Comparison of ENCODE assay signal across 8 cellular contexts in genomic region chr9:110578896-110579752, GRCh38. TPM values are rescaled to one million over a fixed set of nuclear protein-coding genes. Genes with fewer than 3 reads are reported as not detected.
DNase-seq lines count a peak whose midpoint lies in the region; ATAC-seq and TF ChIP-seq lines count a peak whose summit lies in the region.

Gene SVEP1 (minus strand): TSS chr9:110579741. CDS start chr9:110579543, 198 bp downstream.

- H4K20me1 ChIP-seq in IMR-90 (ENCODE audit: insufficient read depth, low read length) = no peaks in the 10 kb centered on the region

- H2BK15ac ChIP-seq in IMR-90 (ENCODE audit: low read depth, low read length) = peak within 1 kb of the TSS; percentile 98

- peak within 1 kb of the TSS; percentile 61 for H2BK5ac ChIP-seq in IMR-90 (ENCODE audit: low read depth, low read length, poor library complexity, severe bottlenecking)

- in situ Hi-C loops in IMR-90 (cut with MboI; ENCODE audit: low sequenced_read_pairs) = no loop called here

- H3K4me1 ChIP-seq in IMR-90 (ENCODE audit: control insufficient read depth, insufficient read depth, low read length) (peaks cover 15% of the 10 kb centered on the region), skeletal muscle tissue (ENCODE audit: control insufficient read depth in 3 of 3, insufficient read depth in 3 of 3, low read length in 3 of 3) (peaks cover 0 to 6% (median 0%) of the 10 kb centered on the region in 3 donors)

- H3K27ac Mint-ChIP-seq in central memory CD8-positive, alpha-beta T cell (ENCODE audit: low read depth) = peak within 1 kb of the TSS; percentile 51

- H3K9ac ChIP-seq in IMR-90 (ENCODE audit: low read depth, low read length) (peak within 1 kb of the TSS; percentile 66), skeletal muscle tissue (ENCODE audit: low read depth in 1 of 3, low read length in 3 of 3) (peak within 1 kb of the TSS; percentile 45 to 67 (median 61))

- peak within 1 kb of the TSS; percentile 80 for H2AK9ac ChIP-seq in IMR-90 (replicated peaks; ENCODE audit: low read depth, low read length, poor library complexity)

- peak; percentile 55 for TF ChIP-seq POLR2A in IMR-90 (IDR thresholded peaks at IDR 0.05; ENCODE audit: low read depth, low read length)

- H3K36me3 ChIP-seq in IMR-90 (ENCODE audit: control insufficient read depth, insufficient read depth, low read length) (no peaks in the 10 kb centered on the region; the same call in 1 of the 2 replicates), skeletal muscle tissue (ENCODE audit: control insufficient read depth in 3 of 3, insufficient read depth in 3 of 3, low read length in 3 of 3) (no peaks in the 10 kb centered on the region)

- TF ChIP-seq CTCF in AG04450 (IDR thresholded peaks at IDR 0.05; ENCODE audit: low read depth, low read length) (no peak), IMR-90 (conservative IDR thresholded peaks at IDR 0.05; ENCODE audit: low read depth, low read length) (no peak)

- H3K4me1 Mint-ChIP-seq in central memory CD8-positive, alpha-beta T cell = no peaks in the 10 kb centered on the region

- H3K56ac ChIP-seq in IMR-90 (ENCODE audit: extremely low read depth, insufficient read depth, low read length) = peak within 1 kb of the TSS; percentile 87

- H3K27ac ChIP-seq in AG04450 (ENCODE audit: low read depth, low read length) = peak within 1 kb of the TSS; percentile 82
- peak within 1 kb of the TSS; percentile 85 for H3K27ac ChIP-seq in IMR-90 (ENCODE audit: insufficient read depth, low read length)
- peak within 1 kb of the TSS; percentile 56 for H3K27ac ChIP-seq in skeletal muscle tissue (ENCODE audit: low read depth, low read length)

- peak within 1 kb of the TSS; percentile 64 for H4K91ac ChIP-seq in IMR-90 (ENCODE audit: insufficient read depth, low read depth, low read length)

- WGBS in IMR-90 (ENCODE audit: extremely low coverage in 2 of 2, insufficient read length in 1 of 2), 2 experiments = 0% methylated on average over 31 of the region's 99 CpGs; no CpG with 5 or more reads in 1 of the 2 experiments

- peak within 1 kb of the TSS; percentile 95 for H2AFZ ChIP-seq in IMR-90 (replicated peaks; ENCODE audit: low read length, poor library complexity)

- POLR2A ChIA-PET in AG04450 (lab: Yijun Ruan, JAX) = interaction anchor here (0.5 to 2.8 kb wide), 12 partner anchors 8 to 323 kb away, joined by 3 to 22 read pairs (median 4); partner anchors contain the start of gene TXN
- POLR2A ChIA-PET in IMR-90 (lab: Charles Lee; ENCODE audit: unreplicated experiment) = interaction anchor here (0.7 kb wide), 1 partner anchor 197 kb away, joined by 3 read pairs; no protein-coding TSS in a partner anchor

- peak within 1 kb of the TSS; percentile 73 for H3K23ac ChIP-seq in IMR-90 (ENCODE audit: low read depth, low read length)

- no peaks in the 10 kb centered on the region; the same call in 1 of the 2 replicates for H3K9me3 ChIP-seq in AG04450 (ENCODE audit: control insufficient read depth, insufficient read depth, low read length)
- H3K9me3 ChIP-seq in IMR-90 (ENCODE audit: control insufficient read depth, insufficient read depth, low read length) = no peaks in the 10 kb centered on the region
- H3K9me3 ChIP-seq in skeletal muscle tissue (ENCODE audit: control insufficient read depth in 3 of 3, low read length in 3 of 3) = no peaks in the 10 kb centered on the region

- H3K14ac ChIP-seq in IMR-90 (replicated peaks; ENCODE audit: low read depth, low read length) = peak within 1 kb of the TSS; percentile 88

- peak within 1 kb of the TSS; percentile 95 for H2BK120ac ChIP-seq in IMR-90 (ENCODE audit: low read depth, low read length)

- H3K4me2 ChIP-seq in IMR-90 (ENCODE audit: low read depth, low read length) = peak within 1 kb of the TSS; percentile 88

- no peak within 1 kb of the TSS for H3K4me3 Mint-ChIP-seq in central memory CD8-positive, alpha-beta T cell

- ATAC-seq in IMR-90 (ENCODE audit: low read depth) = peak; percentile 61
- ATAC-seq in central memory CD8-positive, alpha-beta T cell (replicated peaks; ENCODE audit: extremely low read depth, poor library complexity, severe bottlenecking) = no peak
- no peak for ATAC-seq in HG02973 (IDR thresholded peaks at IDR 0.05; ENCODE audit: unreplicated experiment)
- ATAC-seq in activated CD4-positive, CD25-positive, alpha-beta regulatory T cell treated with anti-CD3 and anti-CD28 coated beads, Interleukin-2, amount 50 U/mL, for 24 hours = no peak

- H3K27me3 ChIP-seq in AG04450 (ENCODE audit: control insufficient read depth, insufficient read depth, low read length) = no peaks in the 10 kb centered on the region
- no peaks in the 10 kb centered on the region for H3K27me3 ChIP-seq in IMR-90 (ENCODE audit: control insufficient read depth, insufficient read depth, low read length)
- H3K27me3 ChIP-seq in skeletal muscle tissue (ENCODE audit: control insufficient read depth in 3 of 3, insufficient read depth in 3 of 3, low read length in 3 of 3) = peaks cover 9 to 24% (median 12%) of the 10 kb centered on the region in 3 donors

- peaks cover 3 to 12% of the 10 kb centered on the region in 2 experiments; a peak in 2 of 4 replicates for H3K79me1 ChIP-seq in IMR-90 (ENCODE audit: low read depth in 1 of 2, low read length in 2 of 2)

- peak within 1 kb of the TSS; percentile 73 for H3K18ac ChIP-seq in IMR-90 (ENCODE audit: low read depth, low read length)

- no peaks in the 10 kb centered on the region for H3K9me3 Mint-ChIP-seq in central memory CD8-positive, alpha-beta T cell

- CTCF ChIA-PET in AG04450 (lab: Charles Lee) (interaction anchor here (0.7 kb wide), 1 partner anchor 162 kb away, joined by 3 read pairs; no protein-coding TSS in a partner anchor), IMR-90 (lab: Yijun Ruan, JAX) (no interaction called here)

- H4K8ac ChIP-seq in IMR-90 (ENCODE audit: low read depth in 2 of 2, low read length in 2 of 2) = peak within 1 kb of the TSS; percentile 67 to 70

- H3K4ac ChIP-seq in IMR-90 (ENCODE audit: low read depth, low read length) = peak within 1 kb of the TSS; percentile 78

- TF ChIP-seq RAD21 in IMR-90 (IDR thresholded peaks at IDR 0.05; ENCODE audit: low read length) = no peak

- DNase-seq in AG04450 (ENCODE audit: low read depth, low spot score) (no peak), IMR-90 (peak; percentile 77), inferior parietal cortex (ENCODE audit: extremely low spot score) (peak; percentile 56), NCI-H2227 (lab: John Stamatoyannopoulos, UW; ENCODE audit: unreplicated experiment) (no peak)
- no peak for DNase-seq in central memory CD8-positive, alpha-beta T cell (ENCODE audit: low spot score in 2 of 2)

- no peaks in the 10 kb centered on the region for H3K36me3 Mint-ChIP-seq in central memory CD8-positive, alpha-beta T cell (ENCODE audit: insufficient read depth)

- intact Hi-C loops in IMR-90 (cut with micrococcal nuclease) = loop anchor here (1.0 to 10.0 kb wide), 4 partner anchors 41 to 718 kb away; partner anchors contain the start of gene TXN

- H3K4me3 ChIP-seq in AG04450 (ENCODE audit: low read depth, low read length) = peak within 1 kb of the TSS; percentile 75
- peak within 1 kb of the TSS; percentile 51 for H3K4me3 ChIP-seq in IMR-90 (ENCODE audit: insufficient read depth, low read depth, low read length)
- H3K4me3 ChIP-seq in skeletal muscle tissue (ENCODE audit: low read length in 3 of 3) = peak within 1 kb of the TSS; percentile 51 to 78 (median 68)

- H4K5ac ChIP-seq in IMR-90 (ENCODE audit: low read depth, low read length) = peak within 1 kb of the TSS; percentile 57

- H3K9me1 ChIP-seq in IMR-90 (ENCODE audit: insufficient read depth, low read length) = peaks cover 7% of the 10 kb centered on the region

- TSS peak; percentile 49 for BruUV-seq in IMR-90 (replicated peaks; lab: Mats Ljungman, UMichigan)

- peak within 1 kb of the TSS; percentile 78 for H2BK20ac ChIP-seq in IMR-90 (ENCODE audit: low read depth, low read length)

- H3K27me3 Mint-ChIP-seq in central memory CD8-positive, alpha-beta T cell = peaks cover 25% of the 10 kb centered on the region

- H2AK5ac ChIP-seq in IMR-90 (ENCODE audit: low read depth, low read length) = peak within 1 kb of the TSS; percentile 92

- dilution Hi-C loops in IMR-90 (cut with HindIII; ENCODE audit: low sequenced_read_pairs, unreplicated experiment) = no loop called here

TF ChIP-seq in IMR-90, 13 proteins besides CTCF, POLR2A, EP300 and RAD21 (continues in another document):
- TF ChIP-seq BHLHE40 (IDR thresholded peaks at IDR 0.05; ENCODE audit: low read depth, low read length) (peak; percentile 44; the same call in 1 of the 2 replicates), USF2 (IDR thresholded peaks at IDR 0.05; ENCODE audit: low read depth, low read length) (no peak), NFE2L2 (IDR thresholded peaks at IDR 0.05; ENCODE audit: low read depth, low read length) (no peak), ELK1 (IDR thresholded peaks at IDR 0.05; ENCODE audit: borderline replicate concordance, low read depth, low read length) (no peak), CEBPB (IDR thresholded peaks at IDR 0.05; ENCODE audit: low read depth, low read length) (no peak), MXI1 (IDR thresholded peaks at IDR 0.05; ENCODE audit: borderline replicate concordance, low read depth, low read length) (peak; percentile 86; the same call in 1 of the 2 replicates), CHD1 (IDR thresholded peaks at IDR 0.05; ENCODE audit: low read depth, low read length) (0 out of 2 replicates have a peak, but pooled peaks have one; percentile 55), SMC3 (IDR thresholded peaks at IDR 0.05; ENCODE audit: low read depth, low read length) (no peak), FOS (IDR thresholded peaks at IDR 0.05; ENCODE audit: low read depth, low read length) (no peak)

RNA-seq across cellular contexts. Expression of gene SVEP1, which starts in this region (rescaled TPM):
- polyA plus RNA-seq in AG04450 (2011; rRNA removed) (34.8 and 40.9 TPM in 2 replicates), IMR-90 (2012; rRNA removed) (3.8 and 4.8 TPM in 2 replicates)
- polyA minus RNA-seq in AG04450 (2011; rRNA and poly(A)+ RNA removed) = 84.2 and 94.7 TPM in 2 replicates
- total RNA-seq in IMR-90 (2012; rRNA removed) (13.1 and 16.7 TPM in 2 replicates), skeletal muscle tissue (46.4 TPM)
- polyA plus RNA-seq in IMR-90 (2012; cell fraction: cytosol; rRNA removed) = 2.1 and 2.8 TPM in 2 replicates
- 2.7 and 10.2 TPM in 2 replicates for polyA plus RNA-seq in IMR-90 (2012; cell fraction: nucleus; rRNA removed; ENCODE audit: low replicate concordance)

Comparison
In these comparisons a context has a peak if more than half of its experiments do, and no peak if none do; other contexts are left out.
1. DNase-seq: peak in IMR-90 (single experiment) and inferior parietal cortex (single experiment); none in AG04450 (single experiment), central memory CD8-positive, alpha-beta T cell (0 of 2) and NCI-H2227 (single experiment).
2. Peak in every context shown above with its lines, with median percentiles within 50 percentile points of each other: H3K27ac ChIP-seq and H3K4me3 ChIP-seq.